ENCODE assay signal across 8 cellular contexts in genomic region chr22:43263645-43264514, GRCh38.
DNase-seq lines count a peak whose midpoint lies in the region; ATAC-seq and TF ChIP-seq lines count a peak whose summit lies in the region.

No MANE protein-coding gene starts in this region.

- peak overlapping the region; percentile 88 for H3K27ac ChIP-seq in DND-41 (ENCODE audit: low read length)
- H3K27ac ChIP-seq in colonic mucosa: no peak overlapping the region

- H3K36me3 ChIP-seq in DND-41 (ENCODE audit: insufficient read depth, low read length) (no peaks in the 10 kb centered on the region), colonic mucosa (no peaks in the 10 kb centered on the region)

- DNase-seq in DND-41 (peak; percentile 87), MV-4-11 (lab: John Stamatoyannopoulos, UW) (peak; percentile 87), colonic mucosa (peak; percentile 64), mucosa of gallbladder (ENCODE audit: low spot score) (peak; percentile 76), cerebellum (ENCODE audit: low spot score) (no peak)
- DNase-seq in activated CD4-positive, alpha-beta T cell treated with anti-CD3 and anti-CD28 coated beads for 24 hours (ENCODE audit: low read depth in 2 of 2): peak; percentile 66 to 71
- DNase-seq in stimulated activated naive CD4-positive, alpha-beta T cell (lab: John Stamatoyannopoulos, UW): peak in 5 of 6 experiments; percentile 20 to 50 (median 33)

- ATAC-seq in DND-41 (ENCODE audit: insufficient read depth, low read depth) (peak; percentile 84), GM21737 (IDR thresholded peaks at IDR 0.05; ENCODE audit: unreplicated experiment) (peak; percentile 54)

- H3K4me3 ChIP-seq in DND-41 (ENCODE audit: low read depth in 1 of 2, low read length in 2 of 2) (peak overlapping the region in 1 of 2 experiments; percentile 50; a peak in 2 of 4 replicates), colonic mucosa (peak overlapping the region; percentile 9)

- H3K9me3 ChIP-seq in DND-41 (ENCODE audit: insufficient read depth, low read length, severe bottlenecking): no peaks in the 10 kb centered on the region
- H3K9me3 ChIP-seq in colonic mucosa: no peaks in the 10 kb centered on the region

- intact Hi-C loops in colonic mucosa (cut with DNase I): no loop called here

- TF ChIP-seq CTCF in DND-41 (IDR thresholded peaks at IDR 0.05; ENCODE audit: borderline replicate concordance, extremely low read depth, low read length, poor library complexity, severe bottlenecking) (no peak), colonic mucosa (IDR thresholded peaks at IDR 0.05) (no peak)

- H4K20me1 ChIP-seq in DND-41 (ENCODE audit: insufficient read depth, low read length): no peaks in the 10 kb centered on the region

- H2AFZ ChIP-seq in DND-41 (ENCODE audit: low read depth, low read length): peak overlapping the region; percentile 69

- H3K9ac ChIP-seq in DND-41 (ENCODE audit: low read depth, low read length) (peak overlapping the region; percentile 47), colonic mucosa (ENCODE audit: low read depth in 2 of 2, low read length in 2 of 2) (peak overlapping the region; percentile 26 to 37)

- H3K27me3 ChIP-seq in DND-41 (ENCODE audit: insufficient read depth, low read length, poor library complexity) (no peaks in the 10 kb centered on the region), colonic mucosa (no peaks in the 10 kb centered on the region)

- H3K79me2 ChIP-seq in DND-41 (ENCODE audit: insufficient read depth, low read length): no peaks in the 10 kb centered on the region

- H3K4me1 ChIP-seq in DND-41 (ENCODE audit: insufficient read depth, low read length): peaks cover 34% of the 10 kb centered on the region
- peaks cover 7% of the 10 kb centered on the region for H3K4me1 ChIP-seq in colonic mucosa

- H3K4me2 ChIP-seq in DND-41 (ENCODE audit: insufficient read depth, low read length): peak overlapping the region; percentile 67
